In the genomic region with DNA sequence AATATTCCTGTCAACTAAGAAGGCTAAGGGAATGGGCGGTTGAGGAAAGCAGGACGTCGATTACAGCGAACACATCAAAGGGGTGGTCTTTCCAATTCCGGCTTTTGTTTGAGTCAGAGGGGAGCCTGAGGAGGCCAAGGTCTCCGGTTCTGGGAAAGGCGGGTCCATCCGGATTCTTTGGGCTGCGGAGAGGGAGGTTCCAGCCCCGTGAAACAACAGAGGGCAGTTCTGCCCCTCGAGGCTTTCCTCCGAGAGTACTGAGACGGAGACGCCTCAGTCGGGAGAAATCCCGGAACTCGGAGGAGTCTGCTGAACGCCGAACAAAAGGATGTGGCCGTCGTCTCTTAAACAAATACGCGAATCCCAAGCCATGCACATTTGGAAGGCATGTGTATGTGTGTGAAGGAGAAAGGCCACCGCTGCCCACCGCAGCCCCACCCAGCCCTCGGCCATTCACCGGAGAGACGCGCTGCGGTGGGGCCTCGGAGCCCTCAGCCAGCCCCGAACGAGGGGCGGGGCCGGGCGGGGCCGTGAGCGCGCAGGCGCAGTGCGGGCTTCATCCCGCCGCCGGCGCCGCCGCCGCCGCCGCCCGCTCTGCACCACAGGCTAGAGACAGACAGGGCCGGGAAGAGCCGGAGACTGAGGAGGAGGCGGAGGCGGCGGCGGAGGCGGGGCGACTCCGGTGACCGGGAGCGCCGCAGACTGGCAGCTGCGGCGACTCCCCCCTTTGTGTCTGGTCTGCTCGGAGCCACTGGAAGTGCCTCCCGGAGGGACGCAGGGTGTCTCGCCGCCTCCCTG, we compare ENCODE assay signal across 8 cellular contexts. TPM values are rescaled to one million over a fixed set of nuclear protein-coding genes. Genes with fewer than 3 reads are reported as not detected.
DNase-seq lines count a peak whose midpoint lies in the region; ATAC-seq and TF ChIP-seq lines count a peak whose summit lies in the region.

A gene (plus strand): TSS at position 717 of the 798 bp plus-strand sequence. CDS start 1,148 bp downstream, outside the sequence.

- WGBS in endodermal cell (ENCODE audit: insufficient coverage in 1 of 2, insufficient read length in 1 of 2), 2 experiments = 0% methylated on average over 30 to 70 of the region's 70 CpGs

- peak within 1 kb of the TSS; percentile 97 to 100 (median 99) for H3K4me3 Mint-ChIP-seq in CD8-positive, alpha-beta memory T cell
- H3K4me3 Mint-ChIP-seq in activated CD8-positive, alpha-beta memory T cell treated with anti-CD3 and anti-CD28 coated beads, Interleukin-2, amount 10 ng/mL, durations not matched to agents 7 days and 5 days = peak within 1 kb of the TSS; percentile 99
- peak within 1 kb of the TSS; percentile 100 for H3K4me3 Mint-ChIP-seq in endodermal cell

- peaks cover 31 to 42% (median 41%) of the 10 kb centered on the region in 3 donors for H3K4me1 Mint-ChIP-seq in CD8-positive, alpha-beta memory T cell
- peaks cover 24% of the 10 kb centered on the region for H3K4me1 Mint-ChIP-seq in activated CD8-positive, alpha-beta memory T cell treated with anti-CD3 and anti-CD28 coated beads, Interleukin-2, amount 10 ng/mL, durations not matched to agents 7 days and 5 days
- peaks cover 29% of the 10 kb centered on the region for H3K4me1 Mint-ChIP-seq in endodermal cell

- POLR2A ChIA-PET in CD8-positive, alpha-beta memory T cell (lab: Charles Lee) = interaction anchor here (0.5 to 0.6 kb wide), 2 partner anchors 105 to 147 kb away, joined by 3 read pairs; no protein-coding TSS in a partner anchor

- H3K36me3 ChIP-seq in CD8-positive, alpha-beta memory T cell (ENCODE audit: insufficient read depth, low read length) = no peaks in the 10 kb centered on the region
- no peaks in the 10 kb centered on the region for H3K36me3 ChIP-seq in endodermal cell (ENCODE audit: control insufficient read depth, insufficient read depth, low read length)

- H3K4me1 ChIP-seq in CD8-positive, alpha-beta memory T cell (ENCODE audit: insufficient read depth, low read length) = no peaks in the 10 kb centered on the region
- no peaks in the 10 kb centered on the region for H3K4me1 ChIP-seq in endodermal cell (ENCODE audit: control insufficient read depth, insufficient read depth, low read length)

- no peaks in the 10 kb centered on the region for H3K9me3 Mint-ChIP-seq in CD8-positive, alpha-beta memory T cell
- H3K9me3 Mint-ChIP-seq in activated CD8-positive, alpha-beta memory T cell treated with anti-CD3 and anti-CD28 coated beads, Interleukin-2, amount 10 ng/mL, durations not matched to agents 7 days and 5 days (ENCODE audit: low read depth) = no peaks in the 10 kb centered on the region
- no peaks in the 10 kb centered on the region for H3K9me3 Mint-ChIP-seq in endodermal cell

- peak within 1 kb of the TSS; percentile 92 for H3K9ac ChIP-seq in endodermal cell (ENCODE audit: extremely low read depth, low read length, poor library complexity, severe bottlenecking)

- peak within 1 kb of the TSS; percentile 66 for H3K27ac ChIP-seq in CD8-positive, alpha-beta memory T cell (ENCODE audit: low read depth, low read length)
- H3K27ac ChIP-seq in endodermal cell (ENCODE audit: low read depth, low read length) = peak within 1 kb of the TSS; percentile 98

- no peak for TF ChIP-seq CTCF in GM20000 (IDR thresholded peaks at IDR 0.05; ENCODE audit: extremely low read depth, missing control alignments)
- no peak for TF ChIP-seq CTCF in endodermal cell (conservative IDR thresholded peaks at IDR 0.05)

- peaks cover 0 to 3% of the 10 kb centered on the region in 2 donors for H3K27me3 Mint-ChIP-seq in CD8-positive, alpha-beta memory T cell
- peaks cover 10% of the 10 kb centered on the region for H3K27me3 Mint-ChIP-seq in activated CD8-positive, alpha-beta memory T cell treated with anti-CD3 and anti-CD28 coated beads, Interleukin-2, amount 10 ng/mL, durations not matched to agents 7 days and 5 days
- H3K27me3 Mint-ChIP-seq in endodermal cell (ENCODE audit: insufficient read depth) = no peaks in the 10 kb centered on the region

- H3K36me3 Mint-ChIP-seq in CD8-positive, alpha-beta memory T cell = peaks cover 0 to 20% (median 0%) of the 10 kb centered on the region in 3 donors
- H3K36me3 Mint-ChIP-seq in activated CD8-positive, alpha-beta memory T cell treated with anti-CD3 and anti-CD28 coated beads, Interleukin-2, amount 10 ng/mL, durations not matched to agents 7 days and 5 days = no peaks in the 10 kb centered on the region
- H3K36me3 Mint-ChIP-seq in endodermal cell (ENCODE audit: low read depth) = no peaks in the 10 kb centered on the region

- ATAC-seq in activated CD8-positive, alpha-beta memory T cell treated with anti-CD3 and anti-CD28 coated beads, Interleukin-2, amount 10 ng/mL, durations not matched to agents 7 days and 5 days = peak; percentile 81

- peak; percentile 79 to 86 (median 84) for DNase-seq in CD8-positive, alpha-beta memory T cell
- DNase-seq in GM20000 (ENCODE audit: low spot score) (peak; percentile 92), HT-29 (ENCODE audit: low spot score) (peak; percentile 89), NOMO-1 treated with DMSO at 0.1 percent for 48 hours (lab: John Stamatoyannopoulos, UW; ENCODE audit: unreplicated experiment) (peak; percentile 82), endodermal cell (peak; percentile 95), mesenteric fat pad (ENCODE audit: low spot score) (peak; percentile 96)
- peak; percentile 83 for DNase-seq in activated CD8-positive, alpha-beta memory T cell treated with anti-CD3 and anti-CD28 coated beads, Interleukin-2, amount 10 ng/mL, durations not matched to agents 7 days and 5 days
- DNase-seq in stimulated activated CD8-positive, alpha-beta memory T cell treated with anti-CD3 and anti-CD28 coated beads, Interleukin-15, amount 100 ng/mL, for 1 hour (ENCODE audit: low read depth) = peak; percentile 55

- no peaks in the 10 kb centered on the region for H3K9me3 ChIP-seq in CD8-positive, alpha-beta memory T cell (ENCODE audit: low read length)
- H3K9me3 ChIP-seq in endodermal cell (ENCODE audit: control insufficient read depth, low read length) = no peaks in the 10 kb centered on the region

- CTCF ChIA-PET in CD8-positive, alpha-beta memory T cell (lab: Charles Lee) = no interaction called here
- CTCF ChIA-PET in activated CD8-positive, alpha-beta memory T cell treated with anti-CD3 and anti-CD28 coated beads, Interleukin-2, amount 10 ng/mL, durations not matched to agents 7 days and 5 days (lab: Charles Lee) = no interaction called here

- H3K27me3 ChIP-seq in CD8-positive, alpha-beta memory T cell (ENCODE audit: insufficient read depth, low read length, poor library complexity, severe bottlenecking) = no peaks in the 10 kb centered on the region
- no peaks in the 10 kb centered on the region for H3K27me3 ChIP-seq in endodermal cell (ENCODE audit: control insufficient read depth, insufficient read depth, low read length, poor library complexity, severe bottlenecking)

- peak within 1 kb of the TSS; percentile 95 for H3K4me3 ChIP-seq in CD8-positive, alpha-beta memory T cell (ENCODE audit: low read length)
- H3K4me3 ChIP-seq in endodermal cell (ENCODE audit: low read length) = peak within 1 kb of the TSS; percentile 95

- H3K27ac Mint-ChIP-seq in CD8-positive, alpha-beta memory T cell = peak within 1 kb of the TSS; percentile 88 to 99 (median 96)
- H3K27ac Mint-ChIP-seq in activated CD8-positive, alpha-beta memory T cell treated with anti-CD3 and anti-CD28 coated beads, Interleukin-2, amount 10 ng/mL, durations not matched to agents 7 days and 5 days = peak within 1 kb of the TSS; percentile 86
- H3K27ac Mint-ChIP-seq in endodermal cell = peak within 1 kb of the TSS; percentile 99

RNA-seq across cellular contexts. Expression of the gene that starts here (rescaled TPM):
- total RNA-seq in CD8-positive, alpha-beta memory T cell = 1 to 10 TPM; 9.7 TPM
- polyA plus RNA-seq in CD8-positive, alpha-beta memory T cell = 3.1 TPM
- total RNA-seq in HT-29 (2014; rRNA removed; shearing (Covaris generic)) = 5.0 and 9.7 TPM in 2 replicates
- total RNA-seq in activated CD8-positive, alpha-beta memory T cell treated with anti-CD3 and anti-CD28 coated beads, Interleukin-2, amount 10 ng/mL, durations not matched to agents 7 days and 5 days = 10 to 100 TPM in 1 of 2 experiments, 1 to 10 TPM in 1; 8.8 to 10.2 TPM
- total RNA-seq in endodermal cell = 10 to 100 TPM; 42.2 to 56.3 TPM
- 32.5 TPM for polyA plus RNA-seq in endodermal cell (2013, experiment 1 of 2)
- polyA plus RNA-seq in endodermal cell (2013, experiment 2 of 2) = 36.1 TPM
- 74.9 TPM for total RNA-seq in mesenteric fat pad

Comparison
In these comparisons a context has a peak if more than half of its experiments do, and no peak if none do; other contexts are left out.
1. Peak in every context shown above with its lines: DNase-seq, ATAC-seq, H3K4me3 ChIP-seq and H3K27ac ChIP-seq.